ENCODE assay signal across 8 cellular contexts in the genomic region with DNA sequence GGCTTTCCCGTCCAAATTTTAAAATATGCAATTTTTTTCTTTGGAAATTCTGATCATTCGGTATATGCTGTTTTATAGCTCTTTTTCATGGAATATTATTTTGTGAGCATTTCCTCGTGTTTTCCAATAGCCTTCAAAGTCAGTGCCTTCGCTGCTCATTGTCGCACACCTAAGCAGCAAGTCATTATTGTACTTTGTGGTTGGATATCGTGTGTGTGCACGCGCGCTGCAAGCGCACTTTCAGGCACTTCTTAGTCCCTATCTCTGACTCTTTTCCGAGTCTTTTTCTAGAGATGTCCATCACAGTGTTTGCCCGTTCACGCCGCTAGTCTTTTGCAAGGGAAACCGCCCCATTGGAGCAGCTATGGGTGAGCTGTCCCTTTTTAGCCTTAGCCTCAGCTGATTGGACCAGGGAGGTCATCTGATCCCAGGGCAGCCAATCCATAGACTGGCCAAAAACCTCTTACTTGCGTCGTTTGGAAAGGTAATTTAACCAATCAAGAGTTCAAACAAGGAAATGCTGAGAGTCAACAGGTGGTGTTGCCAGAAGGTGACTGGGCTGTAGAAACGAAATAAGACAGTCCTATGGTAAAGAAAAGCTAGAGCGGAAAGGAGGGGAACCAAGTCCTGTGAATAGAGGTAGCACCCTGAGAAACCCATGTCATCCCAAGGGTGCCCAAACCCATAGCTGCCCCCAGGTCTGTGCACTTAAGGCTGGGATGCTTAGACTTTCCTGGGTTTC. TPM values are rescaled to one million over a fixed set of nuclear protein-coding genes. Genes with fewer than 3 reads are reported as not detected.
DNase-seq lines count a peak whose midpoint lies in the region; ATAC-seq and TF ChIP-seq lines count a peak whose summit lies in the region.

No MANE protein-coding gene starts in this region.

- H4K20me1 ChIP-seq in GM23338 (replicated peaks; ENCODE audit: insufficient read depth): no peaks in the 10 kb centered on the region; the same call in 1 of the 2 replicates

- peaks cover 3% of the 10 kb centered on the region; the same call in 2 of the 3 replicates for H3K9me3 Mint-ChIP-seq in GM23338
- H3K9me3 Mint-ChIP-seq in T-helper 2 cell treated with Interferon-gamma antibody and Interleukin-4, amounts not matched to agents 5 μg/mL and 100 μg/mL, for 36 hours: no peaks in the 10 kb centered on the region
- no peaks in the 10 kb centered on the region for H3K9me3 Mint-ChIP-seq in MCF 10A (ENCODE audit: unreplicated experiment)

- intact Hi-C loops in MCF 10A (cut with micrococcal nuclease): no loop called here

- peak overlapping the region; percentile 95 for H3K27ac Mint-ChIP-seq in GM23338
- H3K27ac Mint-ChIP-seq in T-helper 2 cell treated with Interferon-gamma antibody and Interleukin-4, amounts not matched to agents 5 μg/mL and 100 μg/mL, for 36 hours: peak overlapping the region; percentile 88
- peak overlapping the region; percentile 79 for H3K27ac Mint-ChIP-seq in MCF 10A (ENCODE audit: low read depth, unreplicated experiment)

- H3K9me2 ChIP-seq in GM23338 (ENCODE audit: insufficient read depth): no peaks in the 10 kb centered on the region

- POLR2A ChIA-PET in MCF 10A (lab: Yijun Ruan, JAX): interaction anchor here (0.6 to 2.8 kb wide), 9 partner anchors 9 to 261 kb away, joined by 3 to 16 read pairs (median 4); no protein-coding TSS in a partner anchor

- TF ChIP-seq CTCF in GM23338 (conservative IDR thresholded peaks at IDR 0.05; ENCODE audit: low read depth in 2 of 2) (no peak), MCF 10A (IDR thresholded peaks at IDR 0.05; ENCODE audit: unreplicated experiment) (no peak), retinal pigment epithelial cell (conservative IDR thresholded peaks at IDR 0.05; ENCODE audit: low read depth, low read length) (no peak)

- TSS peak; percentile 41 for BruUV-seq in MCF 10A (replicated peaks; lab: Mats Ljungman, UMichigan)

- peaks cover 31% of the 10 kb centered on the region for H3K36me3 Mint-ChIP-seq in GM23338 (ENCODE audit: low read depth)
- peaks cover 29% of the 10 kb centered on the region for H3K36me3 Mint-ChIP-seq in T-helper 2 cell treated with Interferon-gamma antibody and Interleukin-4, amounts not matched to agents 5 μg/mL and 100 μg/mL, for 36 hours (ENCODE audit: low read depth)
- H3K36me3 Mint-ChIP-seq in MCF 10A (ENCODE audit: insufficient read depth, unreplicated experiment): peaks cover 27% of the 10 kb centered on the region

- H3K4me3 Mint-ChIP-seq in GM23338 (peak overlapping the region; percentile 87), MCF 10A (ENCODE audit: unreplicated experiment) (peak overlapping the region; percentile 78)
- H3K4me3 Mint-ChIP-seq in T-helper 2 cell treated with Interferon-gamma antibody and Interleukin-4, amounts not matched to agents 5 μg/mL and 100 μg/mL, for 36 hours: peak overlapping the region; percentile 85

- peak; percentile 94 for DNase-seq in DMS53 treated with DMSO at 0.1 percent for 48 hours (lab: John Stamatoyannopoulos, UW; ENCODE audit: unreplicated experiment)
- DNase-seq in GM23338 (ENCODE audit: low spot score): peak; percentile 97
- peak; percentile 98 for DNase-seq in NCI-H1105 treated with DMSO at 0.1 percent for 48 hours (lab: John Stamatoyannopoulos, UW)
- peak; percentile 75 for DNase-seq in T-helper 2 cell treated with Interferon-gamma antibody and Interleukin-4, amounts not matched to agents 5 μg/mL and 100 μg/mL, for 36 hours (ENCODE audit: low spot score)
- peak; percentile 82 for DNase-seq in MCF 10A (ENCODE audit: unreplicated experiment)
- DNase-seq in iPS DF 19.7 (ENCODE audit: low read depth, low spot score): peak; percentile 91
- DNase-seq in retinal pigment epithelial cell (ENCODE audit: low read depth): peak; percentile 56
- DNase-seq in NCI-H446 (lab: John Stamatoyannopoulos, UW): no peak

- H3K4me1 ChIP-seq in GM23338 (ENCODE audit: insufficient read depth): peaks cover 6% of the 10 kb centered on the region

- no peaks in the 10 kb centered on the region for H3F3A ChIP-seq in GM23338 (replicated peaks; ENCODE audit: low read depth)

- H3K4me2 ChIP-seq in GM23338: peak overlapping the region; percentile 73

- CTCF ChIA-PET in MCF 10A (lab: Yijun Ruan, JAX): interaction anchor here (0.8 to 1.3 kb wide), 2 partner anchors 215 to 228 kb away, joined by 4 to 5 read pairs; no protein-coding TSS in a partner anchor

- ATAC-seq in GM23338: peak; percentile 89

- no peak overlapping the region for H2AFZ ChIP-seq in GM23338

- no peaks in the 10 kb centered on the region for H3K27me3 ChIP-seq in GM23338 (ENCODE audit: insufficient read depth)

- H3K4me1 Mint-ChIP-seq in GM23338 (peaks cover 21% of the 10 kb centered on the region), MCF 10A (ENCODE audit: insufficient read depth, unreplicated experiment) (peaks cover 16% of the 10 kb centered on the region)
- peaks cover 18% of the 10 kb centered on the region for H3K4me1 Mint-ChIP-seq in T-helper 2 cell treated with Interferon-gamma antibody and Interleukin-4, amounts not matched to agents 5 μg/mL and 100 μg/mL, for 36 hours (ENCODE audit: low read depth)

- H3K79me2 ChIP-seq in GM23338 (replicated peaks; ENCODE audit: insufficient read depth): no peaks in the 10 kb centered on the region

- H3K27ac ChIP-seq in GM23338 (ENCODE audit: low read depth): peak overlapping the region; percentile 58

- H3K4me3 ChIP-seq in GM23338 (peak overlapping the region; percentile 52), retinal pigment epithelial cell (ENCODE audit: low read length) (peak overlapping the region; percentile 44)

- no peaks in the 10 kb centered on the region; the same call in 1 of the 2 replicates for H3K36me3 ChIP-seq in GM23338 (ENCODE audit: insufficient read depth)

- H3K27me3 Mint-ChIP-seq in GM23338 (ENCODE audit: insufficient read depth, low read depth, poor library complexity) (peaks cover 22% of the 10 kb centered on the region), MCF 10A (ENCODE audit: insufficient read depth, unreplicated experiment) (no peaks in the 10 kb centered on the region)
- peaks cover 37% of the 10 kb centered on the region for H3K27me3 Mint-ChIP-seq in T-helper 2 cell treated with Interferon-gamma antibody and Interleukin-4, amounts not matched to agents 5 μg/mL and 100 μg/mL, for 36 hours (ENCODE audit: low read depth)

TF ChIP-seq in GM23338, 12 proteins besides CTCF, POLR2A, EP300 and RAD21 (continues in another document):
- TF ChIP-seq ZNF462 (CRISPR knock-in tag; IDR thresholded peaks at IDR 0.05) (no peak), ZNF331 (CRISPR knock-in tag; IDR thresholded peaks at IDR 0.05; ENCODE audit: low read depth) (no peak)

RNA-seq across cellular contexts. Expression of gene HYI, which starts 0.7 kb away (rescaled TPM):
- 13.2 and 18.9 TPM in 2 replicates for total RNA-seq in GM23338 (2014; rRNA removed; shearing (Covaris generic))
- 13.5 and 14.3 TPM in 2 replicates for polyA plus RNA-seq in GM23338 (2016; fragmentation: Nextera tagmentation; extraction: Ambion mirVana)
- total RNA-seq in MCF 10A (2022): 14.5 and 23.0 TPM in 2 replicates

Comparison
In these comparisons a context has a peak if more than half of its experiments do, and no peak if none do; other contexts are left out.
1. DNase-seq: peak in DMS53 treated with DMSO at 0.1 percent for 48 hours (single experiment), GM23338 (single experiment), NCI-H1105 treated with DMSO at 0.1 percent for 48 hours (single experiment), T-helper 2 cell treated with Interferon-gamma antibody and Interleukin-4, amounts not matched to agents 5 μg/mL and 100 μg/mL, for 36 hours (single experiment), MCF 10A (single experiment), iPS DF 19.7 (single experiment) and retinal pigment epithelial cell (single experiment); none in NCI-H446 (0 of 2).
2. Peak in every context shown above with its lines, with median percentiles within 50 percentile points of each other: H3K27ac Mint-ChIP-seq and H3K4me3 Mint-ChIP-seq.